8 cellular contexts compared by ENCODE assay signal in the genomic region with DNA sequence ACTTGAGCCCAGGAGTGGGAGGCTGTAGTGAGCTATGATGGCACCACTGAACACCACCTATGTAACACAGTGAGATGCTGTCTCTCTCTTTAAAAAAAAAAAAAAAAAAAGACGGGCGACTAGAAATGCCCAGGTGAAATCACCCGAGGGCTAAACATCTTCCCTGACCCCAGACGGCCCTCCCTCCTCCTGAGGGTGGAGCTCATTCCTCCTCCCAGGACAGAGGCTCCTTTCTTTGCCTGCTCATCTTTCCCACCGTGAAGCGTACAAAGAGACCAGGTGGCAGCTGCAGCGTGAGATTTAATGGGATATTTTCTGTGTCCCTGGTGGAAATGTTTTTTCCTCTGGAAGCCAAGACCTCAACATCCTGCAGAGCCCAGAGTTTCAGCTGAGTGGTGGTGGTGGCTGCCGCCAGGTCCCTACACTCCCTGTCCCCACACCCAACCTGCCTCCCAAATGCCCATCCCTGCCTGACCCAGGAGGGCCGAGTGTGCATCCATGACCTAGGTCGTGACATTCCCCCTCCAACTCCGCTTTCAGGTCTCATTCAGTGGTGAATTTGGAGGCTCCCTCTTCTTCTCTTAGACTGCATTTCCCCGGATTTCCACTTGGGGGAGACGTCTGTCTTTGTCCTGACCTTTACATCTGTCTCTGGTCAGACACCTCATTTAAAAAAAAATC. TPM values are rescaled to one million over a fixed set of nuclear protein-coding genes. Genes with fewer than 3 reads are reported as not detected.
A peak's percentile ranks its signal among the peaks of the same experiment; 100 is the strongest.
DNase-seq lines count a peak whose midpoint lies in the region; ATAC-seq and TF ChIP-seq lines count a peak whose summit lies in the region.

No MANE protein-coding gene starts in this region.

- H3K4me1 ChIP-seq in NT2/D1 (ENCODE audit: insufficient read depth, insufficient read length) (peaks cover 5% of the 10 kb centered on the region), smooth muscle cell (ENCODE audit: low read depth) (no peaks in the 10 kb centered on the region)

- H3K4me3 Mint-ChIP-seq in activated naive CD8-positive, alpha-beta T cell treated with anti-CD3 and anti-CD28 coated beads, Interleukin-2, amount 50 U/mL, for 24 hours: no peak overlapping the region

- H3K9ac ChIP-seq in NT2/D1 (ENCODE audit: insufficient read length, low read depth) (peak overlapping the region; percentile 61), smooth muscle cell (ENCODE audit: low read depth) (no peak overlapping the region)

- DNase-seq in DMS53 (lab: John Stamatoyannopoulos, UW) (peak; percentile 64), NT2/D1 (ENCODE audit: low read depth, low spot score) (no peak), left ventricle myocardium superior (no peak), smooth muscle cell (lab: John Stamatoyannopoulos, UW; ENCODE audit: unreplicated experiment) (no peak), middle frontal gyrus (ENCODE audit: extremely low spot score, low spot score) (no peak)
- DNase-seq in activated naive CD8-positive, alpha-beta T cell treated with anti-CD3 and anti-CD28 coated beads, Interleukin-2, amount 50 U/mL, for 24 hours: peak; percentile 53

- ATAC-seq in HG03354 (IDR thresholded peaks at IDR 0.05; ENCODE audit: poor library complexity, severe bottlenecking, unreplicated experiment): peak; percentile 55
- peak; percentile 48 for ATAC-seq in activated naive CD8-positive, alpha-beta T cell treated with anti-CD3 and anti-CD28 coated beads, Interleukin-2, amount 50 U/mL, for 24 hours
- peak; percentile 52 for ATAC-seq in left ventricle myocardium superior
- no peak for ATAC-seq in GM21717 (IDR thresholded peaks at IDR 0.05; ENCODE audit: unreplicated experiment)

- H3K27ac ChIP-seq in smooth muscle cell (ENCODE audit: low read depth): no peak overlapping the region

- peaks cover 5% of the 10 kb centered on the region for H3K27me3 Mint-ChIP-seq in activated naive CD8-positive, alpha-beta T cell treated with anti-CD3 and anti-CD28 coated beads, Interleukin-2, amount 50 U/mL, for 24 hours

- H4K20me1 ChIP-seq in smooth muscle cell (ENCODE audit: low read depth): no peaks in the 10 kb centered on the region

- intact Hi-C loops in left ventricle myocardium superior (cut with micrococcal nuclease): no loop called here

- H3K4me2 ChIP-seq in smooth muscle cell: no peak overlapping the region

- peak; percentile 74 for TF ChIP-seq CTCF in smooth muscle cell (IDR thresholded peaks at IDR 0.05; ENCODE audit: borderline replicate concordance, insufficient read depth, poor library complexity, severe bottlenecking)

- 20% methylated on average over 13 of the region's 13 CpGs for WGBS in smooth muscle cell (ENCODE audit: low lambda C conversion rate)

- no peaks in the 10 kb centered on the region for H3K4me1 Mint-ChIP-seq in activated naive CD8-positive, alpha-beta T cell treated with anti-CD3 and anti-CD28 coated beads, Interleukin-2, amount 50 U/mL, for 24 hours

- no peaks in the 10 kb centered on the region for H3K36me3 Mint-ChIP-seq in activated naive CD8-positive, alpha-beta T cell treated with anti-CD3 and anti-CD28 coated beads, Interleukin-2, amount 50 U/mL, for 24 hours (ENCODE audit: low read depth)

- no peaks in the 10 kb centered on the region for H3K79me2 ChIP-seq in smooth muscle cell (ENCODE audit: low read depth)

- H3K27me3 ChIP-seq in NT2/D1 (ENCODE audit: insufficient read depth, insufficient read length) (no peaks in the 10 kb centered on the region), smooth muscle cell (ENCODE audit: low read depth) (no peaks in the 10 kb centered on the region)

- no peaks in the 10 kb centered on the region for H3F3A ChIP-seq in smooth muscle cell (ENCODE audit: low read depth)

- H2AFZ ChIP-seq in smooth muscle cell (ENCODE audit: low read depth): no peak overlapping the region

- H3K27ac Mint-ChIP-seq in activated naive CD8-positive, alpha-beta T cell treated with anti-CD3 and anti-CD28 coated beads, Interleukin-2, amount 50 U/mL, for 24 hours: no peak overlapping the region

- H3K36me3 ChIP-seq in NT2/D1 (ENCODE audit: insufficient read depth, insufficient read length, low read length) (no peaks in the 10 kb centered on the region), smooth muscle cell (ENCODE audit: low read depth) (no peaks in the 10 kb centered on the region)

- H3K9me3 ChIP-seq in NT2/D1 (ENCODE audit: insufficient read depth, low read length) (no peaks in the 10 kb centered on the region), smooth muscle cell (replicated peaks; ENCODE audit: low read depth) (no peaks in the 10 kb centered on the region)

- H3K4me3 ChIP-seq in NT2/D1 (ENCODE audit: insufficient read length, low read depth): peak overlapping the region; percentile 21
- H3K4me3 ChIP-seq in smooth muscle cell: no peak overlapping the region

- no peaks in the 10 kb centered on the region for H3K9me3 Mint-ChIP-seq in activated naive CD8-positive, alpha-beta T cell treated with anti-CD3 and anti-CD28 coated beads, Interleukin-2, amount 50 U/mL, for 24 hours

RNA-seq across cellular contexts. Expression of a gene that starts 14.4 kb away (rescaled TPM):
- total RNA-seq in left ventricle myocardium superior: 103 TPM
- total RNA-seq in smooth muscle cell: 7.8 and 15.6 TPM in 2 replicates
- polyA plus RNA-seq in smooth muscle cell: 18.9 and 25.7 TPM in 2 replicates

Comparison
In these comparisons a context has a peak if more than half of its experiments do, and no peak if none do; other contexts are left out.
1. DNase-seq: peak in DMS53 (single experiment) and activated naive CD8-positive, alpha-beta T cell treated with anti-CD3 and anti-CD28 coated beads, Interleukin-2, amount 50 U/mL, for 24 hours (single experiment); none in NT2/D1 (single experiment), left ventricle myocardium superior (single experiment), smooth muscle cell (single experiment) and middle frontal gyrus (single experiment).